ENCODE assay signal across 20 cellular contexts in genomic region chr7:42156957-42157721, GRCh38.
"Had no signal": no experiment of that assay in that cellular context is flagged by ENCODE, and none has a peak within 500 bp of the region (broad histone marks: within the 10 kb centered on the region; RNA-seq: fewer than 3 reads in every experiment).

No MANE protein-coding gene starts in this region.

- H3K9ac ChIP-seq: SK-N-SH had no signal

- ATAC-seq: natural killer cell treated with Interleukin-12 subunit alpha and Interleukin-12 subunit beta and Interleukin-15 and Interleukin-18, amount 100 ng/mL, for 72 hours; pancreas; right cardiac atrium had no signal

- H3K4me3 ChIP-seq: cardiac muscle cell, left ventricle myocardium inferior, pancreas, tibial nerve had no signal

- H3K27ac ChIP-seq: epithelial cell of prostate, left ventricle myocardium inferior, pancreas, tibial nerve had no signal

- H3K27me3 ChIP-seq: cardiac muscle cell, pancreas, tibial nerve had no signal

- H3K9me3 Mint-ChIP-seq: activated CD4-positive, alpha-beta memory T cell treated with anti-CD3 and anti-CD28 coated beads for 36 hours; activated naive CD8-positive, alpha-beta T cell treated with anti-CD3 and anti-CD28 coated beads, Interleukin-2, amount 10 ng/mL, durations not matched to agents 7 days and 5 days; natural killer cell treated with Interleukin-12 subunit alpha and Interleukin-12 subunit beta and Interleukin-15 and Interleukin-18, amount 100 ng/mL, for 72 hours; stimulated activated naive CD8-positive, alpha-beta T cell treated with anti-CD3 and anti-CD28 coated beads, Interleukin-15, Interleukin-2, amounts not matched to agents 100 ng/mL and 50 ng/mL, for 24 hours had no signal

- H3K4me2 ChIP-seq: SK-N-SH had no signal

- H3K4me1 Mint-ChIP-seq: activated naive CD8-positive, alpha-beta T cell treated with anti-CD3 and anti-CD28 coated beads, Interleukin-2, amount 10 ng/mL, durations not matched to agents 7 days and 5 days had no signal

- H3K36me3 Mint-ChIP-seq: activated CD4-positive, alpha-beta memory T cell treated with anti-CD3 and anti-CD28 coated beads for 36 hours; activated naive CD8-positive, alpha-beta T cell treated with anti-CD3 and anti-CD28 coated beads, Interleukin-2, amount 10 ng/mL, durations not matched to agents 7 days and 5 days; natural killer cell treated with Interleukin-12 subunit alpha and Interleukin-12 subunit beta and Interleukin-15 and Interleukin-18, amount 100 ng/mL, for 72 hours had no signal

- H3K9me3 ChIP-seq: left ventricle myocardium inferior, pancreas, SK-N-SH, tibial nerve had no signal

- H3K27ac Mint-ChIP-seq: activated CD4-positive, alpha-beta memory T cell treated with anti-CD3 and anti-CD28 coated beads for 36 hours; activated naive CD8-positive, alpha-beta T cell treated with anti-CD3 and anti-CD28 coated beads, Interleukin-2, amount 10 ng/mL, durations not matched to agents 7 days and 5 days; natural killer cell treated with Interleukin-12 subunit alpha and Interleukin-12 subunit beta and Interleukin-15 and Interleukin-18, amount 100 ng/mL, for 72 hours; stimulated activated naive CD8-positive, alpha-beta T cell treated with anti-CD3 and anti-CD28 coated beads, Interleukin-15, Interleukin-2, amounts not matched to agents 100 ng/mL and 50 ng/mL, for 24 hours had no signal

- H3K36me3 ChIP-seq: cardiac muscle cell, left ventricle myocardium inferior, pancreas, tibial nerve had no signal

- H3K4me1 ChIP-seq: pancreas had no signal

- H3K4me3 Mint-ChIP-seq: activated CD4-positive, alpha-beta memory T cell treated with anti-CD3 and anti-CD28 coated beads for 36 hours; activated naive CD8-positive, alpha-beta T cell treated with anti-CD3 and anti-CD28 coated beads, Interleukin-2, amount 10 ng/mL, durations not matched to agents 7 days and 5 days; natural killer cell treated with Interleukin-12 subunit alpha and Interleukin-12 subunit beta and Interleukin-15 and Interleukin-18, amount 100 ng/mL, for 72 hours; stimulated activated naive CD8-positive, alpha-beta T cell treated with anti-CD3 and anti-CD28 coated beads, Interleukin-15, Interleukin-2, amounts not matched to agents 100 ng/mL and 50 ng/mL, for 24 hours had no signal

- DNase-seq: activated CD4-positive, alpha-beta memory T cell treated with anti-CD3 and anti-CD28 coated beads for 36 hours; activated CD4-positive, alpha-beta T cell treated with anti-CD3 and anti-CD28 coated beads for 48 hours; activated naive CD4-positive, alpha-beta T cell treated with Interleukin-2 at 50 U/mL for 16 hours; activated naive CD8-positive, alpha-beta T cell treated with anti-CD3 and anti-CD28 coated beads, Interleukin-2, amount 10 ng/mL, durations not matched to agents 7 days and 5 days; activated T-cell treated with anti-CD3 and anti-CD28 coated beads, Interleukin-2, amount 50 U/mL, for 48 hours; amniotic stem cell; cortex of kidney; left ventricle myocardium inferior; midbrain; pancreas; right cardiac atrium; SK-N-SH; stimulated activated CD4-positive, alpha-beta T cell treated with anti-CD3 and anti-CD28 coated beads, Interleukin-1b, Interleukin-23, amount 100 ng/mL, for 48 hours; substantia nigra; T1000 had no signal

- FAIRE-seq: pancreas had no signal

- H3K27me3 Mint-ChIP-seq: activated CD4-positive, alpha-beta memory T cell treated with anti-CD3 and anti-CD28 coated beads for 36 hours; activated naive CD8-positive, alpha-beta T cell treated with anti-CD3 and anti-CD28 coated beads, Interleukin-2, amount 10 ng/mL, durations not matched to agents 7 days and 5 days; stimulated activated naive CD8-positive, alpha-beta T cell treated with anti-CD3 and anti-CD28 coated beads, Interleukin-15, Interleukin-2, amounts not matched to agents 100 ng/mL and 50 ng/mL, for 24 hours had no signal
